Comparison of ENCODE assay signal across 18 cellular contexts in genomic region chr22:27991586-27992293, GRCh38.
A peak's percentile ranks its signal among the peaks of the same experiment; 100 is the strongest.
DNase-seq lines count a peak whose midpoint lies in the region; ATAC-seq, FAIRE-seq and TF ChIP-seq lines count a peak whose summit lies in the region.
"Had no signal": no experiment of that assay in that cellular context is flagged by ENCODE, and none has a peak within 500 bp of the region (broad histone marks: within the 10 kb centered on the region; RNA-seq: fewer than 3 reads in every experiment).

No MANE protein-coding gene starts in this region.

- peaks cover 3% of the 10 kb centered on the region; the same call in 1 of the 2 replicates for H4K20me1 ChIP-seq in DND-41 (ENCODE audit: insufficient read depth, low read length)

- peaks cover 3% of the 10 kb centered on the region for H3K4me1 Mint-ChIP-seq in endodermal cell

- no peak overlapping the region for H3K27ac Mint-ChIP-seq in endodermal cell
- H3K27ac Mint-ChIP-seq: B cell had no signal

- no peak for TF ChIP-seq POLR2A in GM12892 (IDR thresholded peaks at IDR 0.05; ENCODE audit: low read depth, low read length)

- no peak overlapping the region for H3K4me2 ChIP-seq in DND-41 (ENCODE audit: insufficient read depth, low read length)

- H3K36me3 ChIP-seq in DND-41 (ENCODE audit: insufficient read depth, low read length), result peaks cover 86% of the 10 kb centered on the region
- H3K36me3 ChIP-seq in endodermal cell (ENCODE audit: control insufficient read depth, insufficient read depth, low read length), result no peaks in the 10 kb centered on the region
- no peaks in the 10 kb centered on the region for H3K36me3 ChIP-seq in colonic mucosa

- H3K9me3 Mint-ChIP-seq in endodermal cell, result no peaks in the 10 kb centered on the region

- no peaks in the 10 kb centered on the region for H3K27me3 Mint-ChIP-seq in endodermal cell (ENCODE audit: insufficient read depth)
- H3K27me3 Mint-ChIP-seq: B cell had no signal

- H3K4me3 ChIP-seq in DND-41 (ENCODE audit: low read depth in 1 of 2, low read length in 2 of 2), result no peak overlapping the region
- no peak overlapping the region for H3K4me3 ChIP-seq in endodermal cell (ENCODE audit: low read length)
- H3K4me3 ChIP-seq in colonic mucosa, result no peak overlapping the region

- H3K9me3 ChIP-seq in DND-41 (ENCODE audit: insufficient read depth, low read length, severe bottlenecking) (no peaks in the 10 kb centered on the region), endodermal cell (ENCODE audit: control insufficient read depth, low read length) (no peaks in the 10 kb centered on the region), colonic mucosa (no peaks in the 10 kb centered on the region)

- in situ Hi-C loops in GM13976 (cut with MboI; ENCODE audit: low sequenced_read_pairs, unreplicated experiment), result no loop called here

- WGBS in endodermal cell (ENCODE audit: insufficient coverage in 1 of 2, insufficient read length in 1 of 2), 2 experiments, result 85 to 88% methylated on average over 7 of the region's 7 CpGs

- no peak overlapping the region for H2AFZ ChIP-seq in DND-41 (ENCODE audit: low read depth, low read length)

- peak; percentile 3 for DNase-seq in DND-41
- no peak for DNase-seq in GM12892 (ENCODE audit: insufficient read length)
- DNase-seq in endodermal cell, result peak; percentile 40
- DNase-seq in sciatic nerve (ENCODE audit: low spot score), result peak; percentile 35
- DNase-seq in colonic mucosa, result no peak
- no peak for DNase-seq in GM13976 (ENCODE audit: low spot score)
- DNase-seq: activated CD4-positive, alpha-beta T cell treated with anti-CD3 and anti-CD28 coated beads for 48 hours; activated naive CD4-positive, alpha-beta T cell; foreskin keratinocyte; NCI-H345; nucleus accumbens had no signal

- H3K27ac ChIP-seq in DND-41 (ENCODE audit: low read length) (no peak overlapping the region), endodermal cell (ENCODE audit: low read depth, low read length) (no peak overlapping the region), colonic mucosa (no peak overlapping the region)
- H3K27ac ChIP-seq: foreskin keratinocyte, RWPE1 had no signal

- H3K4me3 Mint-ChIP-seq in endodermal cell, result no peak overlapping the region
- H3K4me3 Mint-ChIP-seq: B cell had no signal

- FAIRE-seq in GM12892 (lab: Jason Lieb, UNC), result peak; percentile 21
- FAIRE-seq: D721Med, G401.6, GM12891, TTC549 had no signal

- no peaks in the 10 kb centered on the region for H3K79me2 ChIP-seq in DND-41 (ENCODE audit: insufficient read depth, low read length)

- H3K27me3 ChIP-seq in DND-41 (ENCODE audit: insufficient read depth, low read length, poor library complexity) (no peaks in the 10 kb centered on the region), endodermal cell (ENCODE audit: control insufficient read depth, insufficient read depth, low read length, poor library complexity, severe bottlenecking) (no peaks in the 10 kb centered on the region), colonic mucosa (no peaks in the 10 kb centered on the region)
- H3K27me3 ChIP-seq: foreskin keratinocyte had no signal

- peaks cover 16% of the 10 kb centered on the region for H3K36me3 Mint-ChIP-seq in endodermal cell (ENCODE audit: low read depth)

- ATAC-seq in DND-41 (ENCODE audit: insufficient read depth, low read depth) (no peak), sciatic nerve (no peak), GM21723 (IDR thresholded peaks at IDR 0.05; ENCODE audit: unreplicated experiment) (no peak)

- intact Hi-C loops in sciatic nerve (cut with DNase I), result no loop called here
- intact Hi-C loops in colonic mucosa (cut with DNase I), result no loop called here

- TF ChIP-seq CTCF in DND-41 (IDR thresholded peaks at IDR 0.05; ENCODE audit: borderline replicate concordance, extremely low read depth, low read length, poor library complexity, severe bottlenecking), result no peak
- no peak for TF ChIP-seq CTCF in endodermal cell (conservative IDR thresholded peaks at IDR 0.05)
- TF ChIP-seq CTCF in colonic mucosa (IDR thresholded peaks at IDR 0.05), result no peak
- no peak for TF ChIP-seq CTCF in GM13976 (IDR thresholded peaks at IDR 0.05; ENCODE audit: borderline replicate concordance, control extremely low read depth, extremely low read depth, insufficient read depth, missing control alignments)

- H3K9ac ChIP-seq in DND-41 (ENCODE audit: low read depth, low read length) (no peak overlapping the region), endodermal cell (ENCODE audit: extremely low read depth, low read length, poor library complexity, severe bottlenecking) (no peak overlapping the region), colonic mucosa (ENCODE audit: low read depth in 2 of 2, low read length in 2 of 2) (no peak overlapping the region)

- H3K4me1 ChIP-seq in DND-41 (ENCODE audit: insufficient read depth, low read length) (peaks cover 23% of the 10 kb centered on the region), endodermal cell (ENCODE audit: control insufficient read depth, insufficient read depth, low read length) (no peaks in the 10 kb centered on the region), colonic mucosa (no peaks in the 10 kb centered on the region)
- H3K4me1 ChIP-seq: foreskin keratinocyte had no signal

Comparison
In these comparisons a context has a peak if more than half of its experiments do, and no peak if none do; other contexts are left out.
1. DNase-seq: peak in DND-41 (single experiment), endodermal cell (single experiment) and sciatic nerve (single experiment); none in GM12892 (single experiment), colonic mucosa (single experiment) and GM13976 (single experiment).